Comparison of ENCODE assay signal across 8 cellular contexts in genomic region chr3:50567011-50567385, GRCh38.
DNase-seq lines count a peak whose midpoint lies in the region; ATAC-seq lines count a peak whose summit lies in the region.

No MANE protein-coding gene starts in this region.

- peak overlapping the region; percentile 72 to 87 for H3K4me3 ChIP-seq in muscle layer of duodenum (ENCODE audit: low read depth in 1 of 2, low read length in 2 of 2)

- H3K9me3 ChIP-seq in muscle layer of duodenum (ENCODE audit: control insufficient read depth in 1 of 2, low read length in 2 of 2): no peaks in the 10 kb centered on the region

- H3K27ac Mint-ChIP-seq in stimulated activated naive CD8-positive, alpha-beta T cell treated with anti-CD3 and anti-CD28 coated beads, Interleukin-15, Interleukin-2, amounts not matched to agents 100 ng/mL and 50 ng/mL, for 24 hours: no peak overlapping the region

- no peak for DNase-seq in stimulated activated naive CD8-positive, alpha-beta T cell treated with anti-CD3 and anti-CD28 coated beads, Interleukin-15, Interleukin-2, amounts not matched to agents 100 U/mL and 50 U/mL, for 24 hours
- DNase-seq in NCI-H187 treated with DMSO at 0.1 percent for 48 hours (lab: John Stamatoyannopoulos, UW) (no peak), DMS79 (lab: John Stamatoyannopoulos, UW) (no peak)

- H3K36me3 Mint-ChIP-seq in stimulated activated naive CD8-positive, alpha-beta T cell treated with anti-CD3 and anti-CD28 coated beads, Interleukin-15, Interleukin-2, amounts not matched to agents 100 ng/mL and 50 ng/mL, for 24 hours (ENCODE audit: low read depth): peaks cover 20% of the 10 kb centered on the region

- H3K36me3 ChIP-seq in muscle layer of duodenum (ENCODE audit: control insufficient read depth in 1 of 2, insufficient read depth in 2 of 2, low read length in 2 of 2): peaks cover 0 to 6% of the 10 kb centered on the region in 2 donors

- H3K27ac ChIP-seq in cingulate gyrus (ENCODE audit: low read depth, low read length) (peak overlapping the region; percentile 39), muscle layer of duodenum (ENCODE audit: low read length) (no peak overlapping the region)

- H3K27me3 ChIP-seq in muscle layer of duodenum (ENCODE audit: low read depth, low read length): no peaks in the 10 kb centered on the region

- peaks cover 44% of the 10 kb centered on the region for H3K4me1 Mint-ChIP-seq in stimulated activated naive CD8-positive, alpha-beta T cell treated with anti-CD3 and anti-CD28 coated beads, Interleukin-15, Interleukin-2, amounts not matched to agents 100 ng/mL and 50 ng/mL, for 24 hours (ENCODE audit: low read depth)

- peak overlapping the region; percentile 79 for H3K4me3 Mint-ChIP-seq in stimulated activated naive CD8-positive, alpha-beta T cell treated with anti-CD3 and anti-CD28 coated beads, Interleukin-15, Interleukin-2, amounts not matched to agents 100 ng/mL and 50 ng/mL, for 24 hours

- no peaks in the 10 kb centered on the region for H3K27me3 Mint-ChIP-seq in stimulated activated naive CD8-positive, alpha-beta T cell treated with anti-CD3 and anti-CD28 coated beads, Interleukin-15, Interleukin-2, amounts not matched to agents 100 ng/mL and 50 ng/mL, for 24 hours

- H3K9me3 Mint-ChIP-seq in stimulated activated naive CD8-positive, alpha-beta T cell treated with anti-CD3 and anti-CD28 coated beads, Interleukin-15, Interleukin-2, amounts not matched to agents 100 ng/mL and 50 ng/mL, for 24 hours: no peaks in the 10 kb centered on the region

- ATAC-seq in stimulated activated naive CD8-positive, alpha-beta T cell treated with anti-CD3 and anti-CD28 coated beads, Interleukin-15, Interleukin-2, amounts not matched to agents 100 U/mL and 50 U/mL, for 24 hours: no peak
- ATAC-seq in GM18867 (IDR thresholded peaks at IDR 0.05; ENCODE audit: unreplicated experiment): no peak
- no peak for ATAC-seq in GM19328 (IDR thresholded peaks at IDR 0.05; ENCODE audit: unreplicated experiment)

- H3K4me1 ChIP-seq in muscle layer of duodenum (ENCODE audit: control insufficient read depth in 1 of 2, insufficient read depth in 2 of 2, low read length in 2 of 2): peaks cover 13 to 41% of the 10 kb centered on the region in 2 donors
